1 cellular context compared by ENCODE assay signal in the genomic region with DNA sequence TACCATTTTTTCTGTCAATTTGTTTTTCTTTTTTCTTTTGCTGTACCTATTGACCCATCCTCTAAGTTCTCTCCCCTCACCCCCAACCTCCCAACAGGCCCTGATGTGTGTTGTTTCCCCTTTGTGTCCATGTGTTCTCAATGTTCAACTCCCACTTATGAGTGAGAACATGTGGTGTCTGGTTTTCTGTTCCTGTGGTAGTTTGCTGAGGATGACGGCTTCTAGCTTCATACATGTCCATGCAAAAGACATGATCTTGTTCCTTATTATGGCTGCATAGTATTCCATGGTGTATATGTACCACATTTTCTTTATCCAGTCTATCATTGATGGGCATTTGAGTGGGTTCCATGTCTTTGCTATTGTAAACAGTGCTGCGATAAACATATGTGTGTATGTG.
TF ChIP-seq lines count a peak whose summit lies in the region.

No MANE protein-coding gene starts in this region.

TF ChIP-seq in K562, 482 proteins besides CTCF, POLR2A, EP300 and RAD21:
- TF ChIP-seq BCOR (IDR thresholded peaks at IDR 0.05) = peak; percentile 69
- peak; percentile 60 for TF ChIP-seq ZNF146 (CRISPR knock-in tag; IDR thresholded peaks at IDR 0.05; ENCODE audit: unreplicated experiment)
- 0 out of 2 replicates have a peak, but pooled peaks have one; percentile 33 for TF ChIP-seq SMARCA5 (IDR thresholded peaks at IDR 0.05)
TF ChIP-seq in K562: peak in this region for 3; not testable (repeated sequence) for 479.
